In the genomic region with DNA sequence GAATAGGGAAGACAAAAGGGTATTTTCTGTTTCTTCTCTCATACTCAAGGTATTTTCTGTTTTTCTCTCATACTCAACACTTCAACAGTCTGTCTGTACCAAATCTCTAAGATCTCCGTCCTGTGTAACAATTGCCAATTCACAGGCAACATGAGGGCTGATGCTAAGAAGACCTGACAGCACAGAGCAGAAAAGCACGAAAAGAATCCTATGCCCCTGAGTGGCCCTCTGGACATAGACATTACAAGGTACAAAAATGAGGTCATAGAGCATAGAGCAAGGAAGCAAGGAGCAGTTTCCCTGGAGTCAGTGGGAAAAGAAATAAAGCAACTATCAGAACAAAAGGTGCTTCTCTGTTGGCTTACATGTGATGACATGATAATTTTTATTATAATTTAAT, we compare ENCODE assay signal across 30 cellular contexts.
"Had no signal": no experiment of that assay in that cellular context is flagged by ENCODE, and none has a peak within 500 bp of the region (broad histone marks: within the 10 kb centered on the region; RNA-seq: fewer than 3 reads in every experiment).

No MANE protein-coding gene starts in this region.

- H3K27ac ChIP-seq: adrenal gland, body of pancreas, colonic mucosa, dorsolateral prefrontal cortex, esophagus muscularis mucosa, foreskin keratinocyte, gastrocnemius medialis, heart left ventricle, WERI-Rb-1 had no signal

- H3K9me3 ChIP-seq: adrenal gland, body of pancreas, colonic mucosa, esophagus muscularis mucosa, gastrocnemius medialis had no signal

- H3K4me3 ChIP-seq: adrenal gland, body of pancreas, colonic mucosa, dorsolateral prefrontal cortex, esophagus muscularis mucosa, gastrocnemius medialis, heart left ventricle had no signal

- H3K27me3 ChIP-seq: adrenal gland, body of pancreas, colonic mucosa, dorsolateral prefrontal cortex, esophagus muscularis mucosa, foreskin keratinocyte, gastrocnemius medialis, heart left ventricle had no signal

- DNase-seq: activated B cell treated with CpG ODN at 0.5 μM for 24 hours; activated CD4-positive, alpha-beta T cell treated with anti-CD3 and anti-CD28 coated beads for 48 hours; activated CD4-positive, alpha-beta T cell treated with anti-CD3 and anti-CD28 coated beads, Interleukin-2, amount 50 U/mL, for 1 hour; activated CD4-positive, alpha-beta T cell treated with anti-CD3 and anti-CD28 coated beads, Interleukin-2, amount 50 U/mL, for 48 hours; activated CD8-positive, alpha-beta memory T cell treated with anti-CD3 and anti-CD28 coated beads for 24 hours; activated CD8-positive, alpha-beta T cell treated with anti-CD3 and anti-CD28 coated beads for 36 hours; activated effector memory CD4-positive, alpha-beta T cell treated with Interleukin-2 at 50 U/mL for 16 hours; activated gamma-delta T cell treated with Interleukin-2 at 50 U/mL for 16 hours; activated naive CD4-positive, alpha-beta T cell treated with anti-CD3 and anti-CD28 coated beads, Interleukin-2, amount 50 U/mL, for 16 hours; activated naive CD4-positive, alpha-beta T cell treated with Interleukin-2 at 50 U/mL for 16 hours; activated T-cell treated with anti-CD3 and anti-CD28 coated beads, Interleukin-2, amount 50 U/mL, for 4 hours; adrenal gland; amygdala; aorta; body of pancreas; caudate nucleus; cerebellar nuclear complex; colonic mucosa; dorsolateral prefrontal cortex; effector memory CD8-positive, alpha-beta T cell; erythroblast; foreskin keratinocyte; gastrocnemius medialis; glutamatergic neuron; heart left ventricle; T-helper 1 cell; T-helper 17 cell; T1000; WERI-Rb-1 had no signal

- H3K4me1 ChIP-seq: adrenal gland, body of pancreas, colonic mucosa, esophagus muscularis mucosa, foreskin keratinocyte, gastrocnemius medialis, heart left ventricle had no signal

- H3K36me3 ChIP-seq: adrenal gland, colonic mucosa, esophagus muscularis mucosa, gastrocnemius medialis, heart left ventricle, WERI-Rb-1 had no signal
